1 cellular context compared by ENCODE assay signal in genomic region chr12:10559241-10559640, GRCh38.
TF ChIP-seq lines count a peak whose summit lies in the region.

No MANE protein-coding gene starts in this region.

TF ChIP-seq in H1, 55 proteins besides CTCF, POLR2A, EP300 and RAD21:
- TF ChIP-seq SIN3A (conservative IDR thresholded peaks at IDR 0.05 in 1 of 2, IDR thresholded peaks at IDR 0.05 in 1 of 2; ENCODE audit: low read depth in 1 of 2, low read length in 2 of 2) (no peak), CHD7 (IDR thresholded peaks at IDR 0.05; ENCODE audit: insufficient replicate concordance, low read length) (no peak), SP4 (IDR thresholded peaks at IDR 0.05; ENCODE audit: low read length) (no peak)
